8 cellular contexts compared by ENCODE assay signal in the genomic region with DNA sequence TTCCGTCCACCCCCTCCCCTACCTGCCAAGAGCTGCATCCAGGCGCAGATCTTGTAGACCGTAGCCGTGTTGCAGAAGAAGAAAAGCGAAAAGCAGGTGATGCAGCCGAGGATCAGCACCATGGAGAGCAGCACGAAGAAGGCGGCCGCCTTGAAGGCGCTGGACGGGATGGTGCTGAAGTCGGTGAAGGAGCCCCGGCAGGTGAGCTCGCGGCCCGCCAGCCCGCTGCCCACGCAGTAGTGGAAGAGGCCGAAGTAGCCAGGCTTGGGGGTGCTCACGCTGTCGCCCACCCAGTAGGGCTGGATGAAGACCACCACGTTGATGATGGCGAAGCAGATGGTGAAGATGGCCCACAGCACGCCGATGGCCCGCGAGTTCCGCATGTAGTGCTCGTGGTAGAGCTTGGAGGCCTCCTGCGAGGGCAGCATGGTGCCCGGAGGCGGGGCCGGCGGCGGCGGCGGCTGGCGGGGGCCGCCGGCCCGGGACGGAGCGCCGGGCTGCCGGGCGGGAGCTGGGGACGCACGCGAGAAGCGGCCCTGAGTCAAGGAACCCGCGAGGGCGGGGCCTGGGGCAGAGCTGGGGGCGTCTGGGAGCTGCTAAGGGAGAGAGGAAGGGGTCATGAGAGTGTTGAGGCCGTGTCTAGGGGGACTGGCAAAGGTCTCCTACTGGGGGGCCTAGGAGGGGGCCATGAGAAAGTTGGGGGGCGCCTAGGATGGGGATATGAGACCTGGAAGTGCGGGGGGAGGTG. TPM values are rescaled to one million over a fixed set of nuclear protein-coding genes. Genes with fewer than 3 reads are reported as not detected.
DNase-seq lines count a peak whose midpoint lies in the region; ATAC-seq, FAIRE-seq and TF ChIP-seq lines count a peak whose summit lies in the region.

No MANE protein-coding gene starts in this region.

- TF ChIP-seq RAD21 in K562 (CRISPR knock-in tag; conservative IDR thresholded peaks at IDR 0.05 in 1 of 2, IDR thresholded peaks at IDR 0.05 in 1 of 2): no peak

- in situ Hi-C loops in K562 (cut with MboI): no loop called here

- CTCF ChIA-PET in K562 (lab: Yijun Ruan, JAX; ENCODE audit: low intra/inter-chr PET ratio): interaction anchor here (0.7 kb wide), 1 partner anchor 581 kb away, joined by 3 read pairs; no protein-coding TSS in a partner anchor

- no peak overlapping the region for H3K4me3 ChIP-seq in K562

- H3K9me3 ChIP-seq in K562 (replicated peaks; ENCODE audit: control insufficient read depth, insufficient read depth, low read depth, low read length): no peaks in the 10 kb centered on the region

- no TSS peak for BruUV-seq in K562 (replicated peaks; lab: Mats Ljungman, UMichigan)

- WGBS in K562 (ENCODE audit: insufficient coverage, low coverage, missing lambda C conversion rate): 25% methylated on average over 55 of the region's 57 CpGs

- FAIRE-seq in K562 (lab: Jason Lieb, UNC): peak; percentile 78
- no peak for FAIRE-seq in GM12892 (lab: Jason Lieb, UNC)

- no peak for TF ChIP-seq CTCF in K562 (IDR thresholded peaks at IDR 0.05 in 2 of 3, conservative IDR thresholded peaks at IDR 0.05 in 1 of 3; ENCODE audit: insufficient read depth in 2 of 3, low read depth in 1 of 3, low read length in 3 of 3)

- H3K9ac ChIP-seq in K562 (ENCODE audit: insufficient read depth in 1 of 2, low read depth in 2 of 2, low read length in 2 of 2): no peak overlapping the region

- peaks cover 5 to 32% of the 10 kb centered on the region in 2 experiments for H3K27me3 ChIP-seq in K562 (ENCODE audit: control insufficient read depth in 2 of 2, insufficient read depth in 2 of 2, low read length in 2 of 2)

- no peak overlapping the region for H3K27ac ChIP-seq in K562 (ENCODE audit: extremely low read depth, low read depth, low read length)

- TF ChIP-seq POLR2A in K562 (conservative IDR thresholded peaks at IDR 0.05): no peak
- TF ChIP-seq POLR2A in GM12892 (IDR thresholded peaks at IDR 0.05; ENCODE audit: low read depth, low read length): no peak

- peak; percentile 6 for DNase-seq in ELR (ENCODE audit: low read depth)
- peak; percentile 3 for DNase-seq in NCI-H526 treated with DMSO at 0.1 percent for 48 hours (lab: John Stamatoyannopoulos, UW)
- peak; percentile 73 to 84 (median 77) for DNase-seq in K562 (ENCODE audit: extremely low read depth in 1 of 4, low spot score in 3 of 4)
- DNase-seq in kidney glomerular epithelial cell (lab: John Stamatoyannopoulos, UW): peak; percentile 52
- DNase-seq in stimulated activated CD8-positive, alpha-beta memory T cell treated with anti-CD3 and anti-CD28 coated beads, Interleukin-7, amount 100 ng/mL, for 24 hours (ENCODE audit: low read depth): peak; percentile 1
- DNase-seq in RKO (ENCODE audit: low spot score): no peak
- DNase-seq in GM12892 (ENCODE audit: insufficient read length): no peak
- no peak for DNase-seq in hippocampal formation (lab: John Stamatoyannopoulos, UW)

- H3K79me2 ChIP-seq in K562 (ENCODE audit: control insufficient read depth, insufficient read depth, low read length): no peaks in the 10 kb centered on the region

- peak; percentile 92 for ATAC-seq in K562

- H4K20me1 ChIP-seq in K562 (replicated peaks; ENCODE audit: control insufficient read depth, insufficient read depth, low read length): 0 out of 2 replicates have a peak, but pooled peaks cover 3% of the 10 kb centered on the region

- intact Hi-C loops in K562 (cut with micrococcal nuclease): no loop called here

- H3K36me3 ChIP-seq in K562 (ENCODE audit: control insufficient read depth, insufficient read depth, low read length): no peaks in the 10 kb centered on the region

- no peak overlapping the region for H3K4me2 ChIP-seq in K562 (ENCODE audit: insufficient read depth, low read length)

- TF ChIP-seq EP300 in K562 (IDR thresholded peaks at IDR 0.05; ENCODE audit: low read length): no peak

- H2AFZ ChIP-seq in K562 (ENCODE audit: low read depth, low read length): no peak overlapping the region

- no peaks in the 10 kb centered on the region for H3K9me1 ChIP-seq in K562 (ENCODE audit: control insufficient read depth, insufficient read depth, low read length)

- POLR2A ChIA-PET in K562 (lab: Yijun Ruan, JAX): no interaction called here

- peaks cover 0 to 13% of the 10 kb centered on the region in 2 experiments; a peak in 1 of 5 replicates for H3K4me1 ChIP-seq in K562 (replicated peaks in 1 of 2; ENCODE audit: control insufficient read depth in 2 of 2, insufficient read depth in 2 of 2, low read length in 2 of 2)

TF ChIP-seq in K562, 482 proteins besides CTCF, POLR2A, EP300 and RAD21 (continues in another document):
- no peak for TF ChIP-seq HNRNPL (IDR thresholded peaks at IDR 0.05; ENCODE audit: low read depth, low read length)
- no peak for TF ChIP-seq MAFK (IDR thresholded peaks at IDR 0.05; ENCODE audit: low read length)
- no peak for TF ChIP-seq ZNF282 (CRISPR knock-in tag; IDR thresholded peaks at IDR 0.05)
- no peak for TF ChIP-seq HNRNPK (IDR thresholded peaks at IDR 0.05; ENCODE audit: low read depth, low read length, poor library complexity, severe bottlenecking)
- TF ChIP-seq ZNF12 (CRISPR knock-in tag; IDR thresholded peaks at IDR 0.05): peak; percentile 36; the same call in 1 of the 2 replicates
- TF ChIP-seq ZNF347 (CRISPR knock-in tag; IDR thresholded peaks at IDR 0.05; ENCODE audit: low read depth): no peak
- TF ChIP-seq NR4A1 (CRISPR knock-in tag; IDR thresholded peaks at IDR 0.05): no peak
- TF ChIP-seq NR4A1 (tag; IDR thresholded peaks at IDR 0.05): no peak
- no peak for TF ChIP-seq PTTG1 (tag; IDR thresholded peaks at IDR 0.05; ENCODE audit: low read depth)
- no peak for TF ChIP-seq KLF6 (CRISPR knock-in tag; IDR thresholded peaks at IDR 0.05; ENCODE audit: borderline replicate concordance)
- TF ChIP-seq NR3C1 (CRISPR knock-in tag; IDR thresholded peaks at IDR 0.05): peak; percentile 88
- TF ChIP-seq MCM2 (IDR thresholded peaks at IDR 0.05; ENCODE audit: low read depth): no peak
- peak; percentile 73; the same call in 1 of the 2 replicates for TF ChIP-seq NR2C2 (CRISPR knock-in tag; IDR thresholded peaks at IDR 0.05)
- no peak for TF ChIP-seq NR2C2 (tag; IDR thresholded peaks at IDR 0.05)
- TF ChIP-seq PHF20 (IDR thresholded peaks at IDR 0.05; ENCODE audit: partially characterized antibody): no peak
- TF ChIP-seq CEBPG (CRISPR knock-in tag; IDR thresholded peaks at IDR 0.05): no peak
- TF ChIP-seq CEBPG (tag; conservative IDR thresholded peaks at IDR 0.05 in 1 of 2, IDR thresholded peaks at IDR 0.05 in 1 of 2): no peak
- no peak for TF ChIP-seq SAFB2 (IDR thresholded peaks at IDR 0.05; ENCODE audit: borderline replicate concordance, low read depth, low read length, severe bottlenecking)
- TF ChIP-seq ZNF280A (IDR thresholded peaks at IDR 0.05; ENCODE audit: low read depth, partially characterized antibody): no peak
- peak in 1 of 2 experiments; percentile 85; a peak in 2 of 4 replicates for TF ChIP-seq RCOR1 (IDR thresholded peaks at IDR 0.05; ENCODE audit: borderline replicate concordance in 1 of 2, low read depth in 2 of 2, low read length in 2 of 2)
- TF ChIP-seq ZNF830 (CRISPR knock-in tag; IDR thresholded peaks at IDR 0.05): no peak
- no peak for TF ChIP-seq NR0B1 (IDR thresholded peaks at IDR 0.05; ENCODE audit: partially characterized antibody)
- TF ChIP-seq GTF2A2 (tag; IDR thresholded peaks at IDR 0.05): no peak

RNA-seq across cellular contexts. Expression of gene LHFPL4, which starts 1.2 kb away (rescaled TPM):
- not detected in 2 replicates for total RNA-seq in K562 (2011; cell fraction: chromatin; rRNA removed; ENCODE audit: low replicate concordance)
- not detected in 2 replicates for total RNA-seq in K562 (2011; cell fraction: nucleolus; rRNA removed)
- not detected in 2 replicates for total RNA-seq in K562 (2011; cell fraction: nucleoplasm; rRNA removed)
- total RNA-seq in K562 (2014; rRNA removed): not detected in 2 replicates
- total RNA-seq in K562 (2014; rRNA removed; fragmentation: Illumina TruSeq; extraction: Trizol): not detected in 2 replicates
- not detected in 2 replicates for total RNA-seq in K562 (2015; rRNA removed; fragmentation: Illumina TruSeq; extraction: Trizol)
- total RNA-seq in K562 (2021): not detected in 2 replicates
- not detected in 2 replicates for polyA plus RNA-seq in K562 (2011; rRNA removed)
- 0.01 TPM in 1 of 2 replicates, not detected in the other for polyA plus RNA-seq in K562 (2011; cell fraction: cytosol; rRNA removed)
- polyA plus RNA-seq in K562 (2011; cell fraction: nucleus; rRNA removed): not detected in 2 replicates
- not detected in 2 replicates for polyA plus RNA-seq in K562 (2012)
- polyA plus RNA-seq in K562 (2014; fragmentation: Illumina TruSeq; extraction: Trizol): not detected in 2 replicates
- polyA plus RNA-seq in K562 (2014; fragmentation: Nextera tagmentation; extraction: Ambion mirVana): not detected
- polyA plus RNA-seq in K562 (2014; rRNA removed): not detected in 2 replicates
- polyA minus RNA-seq in K562 (2011; rRNA and poly(A)+ RNA removed): not detected in 2 replicates
- not detected in 2 replicates for polyA minus RNA-seq in K562 (2011; cell fraction: cytosol; rRNA and poly(A)+ RNA removed)
- not detected in 2 replicates for polyA minus RNA-seq in K562 (2011; cell fraction: nucleus; rRNA and poly(A)+ RNA removed)
- 0.11 TPM for polyA plus RNA-seq in GM12892 (2012; ENCODE audit: missing spikeins)

Comparison
In these comparisons a context has a peak if more than half of its experiments do, and no peak if none do; other contexts are left out.
1. DNase-seq: peak in ELR (single experiment), NCI-H526 treated with DMSO at 0.1 percent for 48 hours (single experiment), K562 (4 of 4), kidney glomerular epithelial cell (single experiment) and stimulated activated CD8-positive, alpha-beta memory T cell treated with anti-CD3 and anti-CD28 coated beads, Interleukin-7, amount 100 ng/mL, for 24 hours (single experiment); none in RKO (single experiment), GM12892 (single experiment) and hippocampal formation (0 of 2).